15 cellular contexts compared by ENCODE assay signal in the genomic region with DNA sequence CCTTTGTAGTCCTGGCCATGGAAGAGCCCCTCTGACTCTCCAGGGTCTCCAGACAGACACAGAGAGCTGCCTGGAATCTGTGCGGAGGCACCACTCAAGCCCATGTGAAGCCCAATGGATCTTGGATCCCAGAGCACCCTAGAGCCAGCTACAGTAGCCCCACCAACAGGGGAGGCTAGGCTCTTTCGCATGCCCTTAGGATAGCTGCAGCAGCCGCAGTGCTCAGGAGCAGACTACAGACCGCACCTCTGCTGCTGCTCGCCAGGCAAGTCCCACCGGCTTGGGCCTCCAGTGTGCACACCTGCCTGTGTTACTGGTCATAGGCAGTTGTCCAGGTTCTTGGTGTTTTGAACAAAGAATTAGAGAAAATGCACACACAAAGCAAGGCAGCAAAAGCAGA.
"Had no signal": no experiment of that assay in that cellular context is flagged by ENCODE, and none has a peak within 500 bp of the region (broad histone marks: within the 10 kb centered on the region; RNA-seq: fewer than 3 reads in every experiment).

No MANE protein-coding gene starts in this region.

- H3K27ac Mint-ChIP-seq: activated CD4-positive, alpha-beta memory T cell treated with anti-CD3 and anti-CD28 coated beads for 36 hours; activated naive CD8-positive, alpha-beta T cell treated with anti-CD3 and anti-CD28 coated beads for 36 hours; mesothelial cell of epicardium; naive B cell; stimulated activated memory B cell treated with anti-CD40 and anti-IgM and Interleukin-4, amounts not matched to agents 10 μg/mL and 1 μg/mL and 100 μg/mL, for 72 hours had no signal

- H3K4me1 ChIP-seq: right atrium auricular region, transverse colon had no signal

- H3K27me3 ChIP-seq: brain microvascular endothelial cell, hepatocyte, right atrium auricular region, transverse colon had no signal

- H3K9me3 ChIP-seq: right atrium auricular region, transverse colon had no signal

- H2AFZ ChIP-seq: hepatocyte had no signal

- H3K4me3 Mint-ChIP-seq: activated CD4-positive, alpha-beta memory T cell treated with anti-CD3 and anti-CD28 coated beads for 36 hours; activated naive CD8-positive, alpha-beta T cell treated with anti-CD3 and anti-CD28 coated beads for 36 hours; activated T-cell treated with anti-CD3 and anti-CD28 coated beads, Interleukin-2, amount 50 U/mL, for 4 hours; mesothelial cell of epicardium; naive B cell; stimulated activated memory B cell treated with anti-CD40 and anti-IgM and Interleukin-4, amounts not matched to agents 10 μg/mL and 1 μg/mL and 100 μg/mL, for 72 hours had no signal

- H3K36me3 Mint-ChIP-seq: activated CD4-positive, alpha-beta memory T cell treated with anti-CD3 and anti-CD28 coated beads for 36 hours; activated naive CD8-positive, alpha-beta T cell treated with anti-CD3 and anti-CD28 coated beads for 36 hours; mesothelial cell of epicardium; naive B cell; stimulated activated memory B cell treated with anti-CD40 and anti-IgM and Interleukin-4, amounts not matched to agents 10 μg/mL and 1 μg/mL and 100 μg/mL, for 72 hours had no signal

- H3K36me3 ChIP-seq: brain microvascular endothelial cell, right atrium auricular region, transverse colon had no signal

- H3K4me1 Mint-ChIP-seq: activated naive CD8-positive, alpha-beta T cell treated with anti-CD3 and anti-CD28 coated beads for 36 hours; naive B cell; stimulated activated memory B cell treated with anti-CD40 and anti-IgM and Interleukin-4, amounts not matched to agents 10 μg/mL and 1 μg/mL and 100 μg/mL, for 72 hours had no signal

- H3K9me3 Mint-ChIP-seq: activated CD4-positive, alpha-beta memory T cell treated with anti-CD3 and anti-CD28 coated beads for 36 hours; activated naive CD8-positive, alpha-beta T cell treated with anti-CD3 and anti-CD28 coated beads for 36 hours; activated T-cell treated with anti-CD3 and anti-CD28 coated beads, Interleukin-2, amount 50 U/mL, for 4 hours had no signal

- H3K27me3 Mint-ChIP-seq: activated CD4-positive, alpha-beta memory T cell treated with anti-CD3 and anti-CD28 coated beads for 36 hours; naive B cell; stimulated activated memory B cell treated with anti-CD40 and anti-IgM and Interleukin-4, amounts not matched to agents 10 μg/mL and 1 μg/mL and 100 μg/mL, for 72 hours had no signal

- DNase-seq: activated CD4-positive, alpha-beta memory T cell treated with anti-CD3 and anti-CD28 coated beads for 36 hours; activated gamma-delta T cell treated with Interleukin-2 at 50 U/mL for 16 hours; activated naive CD8-positive, alpha-beta T cell treated with anti-CD3 and anti-CD28 coated beads for 36 hours; activated T-cell treated with anti-CD3 and anti-CD28 coated beads, Interleukin-2, amount 50 U/mL, for 4 hours; brain microvascular endothelial cell; cerebellar nuclear complex; dermis blood vessel endothelial cell; naive B cell; small intestine; substantia nigra; transverse colon had no signal

- H3K4me2 ChIP-seq: hepatocyte had no signal

- H3K4me3 ChIP-seq: hepatocyte, right atrium auricular region, transverse colon had no signal

- ATAC-seq: activated T-cell treated with anti-CD3 and anti-CD28 coated beads, Interleukin-2, amount 50 U/mL, for 4 hours; stimulated activated memory B cell treated with anti-CD40 and anti-IgM and Interleukin-4, amounts not matched to agents 10 μg/mL and 1 μg/mL and 100 μg/mL, for 72 hours had no signal

- H3K27ac ChIP-seq: brain microvascular endothelial cell, hepatocyte, right atrium auricular region, transverse colon had no signal
